Comparison of ENCODE assay signal across 8 cellular contexts in genomic region chr12:39990122-39991101, GRCh38.
A peak's percentile ranks its signal among the peaks of the same experiment; 100 is the strongest.
DNase-seq lines count a peak whose midpoint lies in the region; ATAC-seq, FAIRE-seq and TF ChIP-seq lines count a peak whose summit lies in the region.

No MANE protein-coding gene starts in this region.

- BruUV-seq in GM12878 (replicated peaks; lab: Mats Ljungman, UMichigan) = no TSS peak

- ATAC-seq in GM21381 (IDR thresholded peaks at IDR 0.05; ENCODE audit: unreplicated experiment) (peak; percentile 89), HG03575 (IDR thresholded peaks at IDR 0.05; ENCODE audit: extremely low read depth, insufficient number of reproducible peaks, low FRiP score, unreplicated experiment) (peak; percentile 63), GM12878 (peak; percentile 98), left colon (peak; percentile 82)

- no peak for TF ChIP-seq EP300 in GM12878 (IDR thresholded peaks at IDR 0.05; ENCODE audit: borderline replicate concordance in 1 of 2, control insufficient read depth in 1 of 2, low read depth in 2 of 2, low read length in 2 of 2)

- SMC1A ChIA-PET in GM12878 (lab: Charles Lee; ENCODE audit: uncharacterized antibody, unreplicated experiment) = interaction anchor here (0.7 to 3.6 kb wide), 17 partner anchors 9 to 403 kb away, joined by 3 to 11 read pairs (median 3); partner anchors contain the start of gene SLC2A13

- H3K4me1 ChIP-seq in GM12878 (ENCODE audit: control insufficient read depth, insufficient read depth, low read length) = no peaks in the 10 kb centered on the region

- H3K79me2 ChIP-seq in GM12878 (ENCODE audit: control insufficient read depth, insufficient read depth, low read length) = no peaks in the 10 kb centered on the region

- FAIRE-seq in GM12878 (lab: Jason Lieb, UNC) = peak; percentile 81

- no peak overlapping the region for H3K4me3 ChIP-seq in GM12878

- no peak overlapping the region for H3K27ac ChIP-seq in GM12878 (ENCODE audit: control insufficient read depth, insufficient read depth)

- peak; percentile 68 for TF ChIP-seq RAD21 in GM12878 (IDR thresholded peaks at IDR 0.05; ENCODE audit: insufficient read depth, low read depth, low read length)

- no peak overlapping the region for H3K9ac ChIP-seq in GM12878 (ENCODE audit: control insufficient read depth, insufficient read depth, low read length)

- peak; percentile 78 to 86 (median 82) for TF ChIP-seq CTCF in GM12878 (IDR thresholded peaks at IDR 0.05 in 2 of 3, conservative IDR thresholded peaks at IDR 0.05 in 1 of 3; ENCODE audit: control insufficient read depth in 2 of 3, extremely low read depth in 1 of 3, insufficient read depth in 1 of 3, low read depth in 3 of 3, low read length in 3 of 3)

- in situ Hi-C loops in G401 (cut with HindIII; ENCODE audit: low sequenced_read_pairs) (no loop called here), GM12878 (cut with MboI) (no loop called here)

- H3K36me3 ChIP-seq in GM12878 (ENCODE audit: control insufficient read depth in 2 of 2, insufficient read depth in 2 of 2, low read length in 1 of 2) = no peaks in the 10 kb centered on the region

- no peaks in the 10 kb centered on the region for H4K20me1 ChIP-seq in GM12878 (ENCODE audit: control insufficient read depth, insufficient read depth)

- no peak overlapping the region for H2AFZ ChIP-seq in GM12878 (ENCODE audit: control insufficient read depth, low read depth, low read length)

- no peaks in the 10 kb centered on the region for H3K9me3 ChIP-seq in GM12878 (replicated peaks; ENCODE audit: control insufficient read depth, insufficient read depth, low read length)

- DNase-seq in G401 (ENCODE audit: low spot score) (peak; percentile 16), T-helper 9 cell (peak; percentile 42), GM12878 (ENCODE audit: low read depth, low spot score) (peak; percentile 9), left colon (peak in 1 of 2 donors; percentile 79), inferior parietal cortex (ENCODE audit: extremely low spot score) (no peak)
- DNase-seq in stimulated activated CD4-positive, alpha-beta T cell treated with anti-CD3 and anti-CD28 coated beads, TNF-alpha, amount 100 ng/mL, for 24 hours (ENCODE audit: low read depth in 3 of 3) = peak; percentile 26 to 46 (median 31)

- TF ChIP-seq POLR2A in GM12878 (IDR thresholded peaks at IDR 0.05; ENCODE audit: low read depth, low read length) = no peak

- no peaks in the 10 kb centered on the region for H3K27me3 ChIP-seq in GM12878 (replicated peaks in 1 of 2; ENCODE audit: control insufficient read depth in 2 of 2, insufficient read depth in 2 of 2, low read length in 1 of 2)

- H3K4me2 ChIP-seq in GM12878 (ENCODE audit: control insufficient read depth, insufficient read depth) = no peak overlapping the region

- RAD21 ChIA-PET in GM12878 (lab: Charles Lee; ENCODE audit: unreplicated experiment) = interaction anchor here (0.7 to 3.8 kb wide), 8 partner anchors 16 to 228 kb away, joined by 3 to 13 read pairs (median 3); partner anchors contain the start of gene SLC2A13

- CTCF ChIA-PET in GM12878 (lab: Yijun Ruan, JAX) = interaction anchor here (0.6 to 3.8 kb wide), 28 partner anchors 11 to 733 kb away, joined by 3 to 26 read pairs (median 4); no protein-coding TSS in a partner anchor

- intact Hi-C loops in GM12878 (cut with micrococcal nuclease; ENCODE audit: unreplicated experiment) (loop anchor here (1.0 to 5.0 kb wide), 2 partner anchors 225 to 403 kb away; no protein-coding TSS in a partner anchor), left colon (cut with DNase I, micrococcal nuclease) (loop anchor here in 1 of 2 donors (5.0 kb wide), 1 partner anchor 223 kb away; no protein-coding TSS in a partner anchor)

- POLR2A ChIA-PET in GM12878 (lab: Charles Lee) = no interaction called here

- WGBS in GM12878 (ENCODE audit: insufficient coverage, insufficient replicate concordance, low lambda C conversion rate, missing lambda C conversion rate) = 26% methylated on average over 4 of the region's 4 CpGs

TF ChIP-seq in GM12878, 131 proteins besides CTCF, POLR2A, EP300 and RAD21:
- no peak for TF ChIP-seq HDGF (IDR thresholded peaks at IDR 0.05)
- no peak for TF ChIP-seq SMAD5 (IDR thresholded peaks at IDR 0.05; ENCODE audit: low read depth)
- TF ChIP-seq, protein P1, sequence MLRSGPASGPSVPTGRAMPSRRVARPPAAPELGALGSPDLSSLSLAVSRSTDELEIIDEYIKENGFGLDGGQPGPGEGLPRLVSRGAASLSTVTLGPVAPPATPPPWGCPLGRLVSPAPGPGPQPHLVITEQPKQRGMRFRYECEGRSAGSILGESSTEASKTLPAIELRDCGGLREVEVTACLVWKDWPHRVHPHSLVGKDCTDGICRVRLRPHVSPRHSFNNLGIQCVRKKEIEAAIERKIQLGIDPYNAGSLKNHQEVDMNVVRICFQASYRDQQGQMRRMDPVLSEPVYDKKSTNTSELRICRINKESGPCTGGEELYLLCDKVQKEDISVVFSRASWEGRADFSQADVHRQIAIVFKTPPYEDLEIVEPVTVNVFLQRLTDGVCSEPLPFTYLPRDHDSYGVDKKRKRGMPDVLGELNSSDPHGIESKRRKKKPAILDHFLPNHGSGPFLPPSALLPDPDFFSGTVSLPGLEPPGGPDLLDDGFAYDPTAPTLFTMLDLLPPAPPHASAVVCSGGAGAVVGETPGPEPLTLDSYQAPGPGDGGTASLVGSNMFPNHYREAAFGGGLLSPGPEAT (IDR thresholded peaks at IDR 0.05; ENCODE audit: low read depth) = no peak
- peak; percentile 81 for TF ChIP-seq SMC3 (IDR thresholded peaks at IDR 0.05; ENCODE audit: borderline replicate concordance, low read length)
- no peak for TF ChIP-seq TCF12 (IDR thresholded peaks at IDR 0.05; ENCODE audit: low read depth, low read length)
- TF ChIP-seq IRF5 (IDR thresholded peaks at IDR 0.05; ENCODE audit: borderline replicate concordance) = no peak
